8 cellular contexts compared by ENCODE assay signal in genomic region chr19:5961641-5961968, GRCh38. TPM values are rescaled to one million over a fixed set of nuclear protein-coding genes. Genes with fewer than 3 reads are reported as not detected.
DNase-seq lines count a peak whose midpoint lies in the region; ATAC-seq and TF ChIP-seq lines count a peak whose summit lies in the region.
"Not testable (repeated sequence)": the region's sequence is repeated elsewhere in the genome, so short reads cannot be mapped to it uniquely, and the experiment has no call there.

No MANE protein-coding gene starts in this region.

- ATAC-seq in CD8-positive, alpha-beta T cell: peak; percentile 19
- peak; percentile 42 for ATAC-seq in activated CD8-positive, alpha-beta T cell treated with anti-CD3 and anti-CD28 coated beads, Interleukin-2, amount 10 ng/mL, durations not matched to agents 7 days and 5 days
- not testable (repeated sequence) for ATAC-seq in thoracic aorta (ENCODE audit: insufficient number of reproducible peaks, low FRiP score, low read depth)

- H3K27ac ChIP-seq in CD8-positive, alpha-beta T cell (ENCODE audit: low read depth, low read length): peak overlapping the region; percentile 81
- H3K27ac ChIP-seq in breast epithelium: peak overlapping the region; percentile 70 to 73
- H3K27ac ChIP-seq in fibroblast of lung (ENCODE audit: insufficient read depth, low read length): peak overlapping the region; percentile 49
- H3K27ac ChIP-seq in mesodermal cell (ENCODE audit: low read depth, low read length, severe bottlenecking): peak overlapping the region; percentile 65
- H3K27ac ChIP-seq in prostate gland: peak overlapping the region; percentile 56 to 59
- H3K27ac ChIP-seq in thoracic aorta: not testable (repeated sequence)

- not testable (repeated sequence) for DNase-seq in CD8-positive, alpha-beta T cell; activated CD8-positive, alpha-beta T cell treated with anti-CD3 and anti-CD28 coated beads, Interleukin-2, amount 10 ng/mL, durations not matched to agents 7 days and 5 days; breast epithelium (ENCODE audit: low spot score in 2 of 2); fibroblast of lung (ENCODE audit: low read depth in 2 of 2); prostate gland (ENCODE audit: low spot score); thoracic aorta (ENCODE audit: low spot score)

- peak overlapping the region; percentile 78 for H3K4me3 Mint-ChIP-seq in CD8-positive, alpha-beta T cell
- peak overlapping the region; percentile 52 for H3K4me3 Mint-ChIP-seq in activated CD8-positive, alpha-beta T cell treated with anti-CD3 and anti-CD28 coated beads, Interleukin-2, amount 10 ng/mL, durations not matched to agents 7 days and 5 days

- H3K27me3 ChIP-seq in CD8-positive, alpha-beta T cell (ENCODE audit: insufficient read depth, low read length); Loucy (ENCODE audit: insufficient read depth, low read length, poor library complexity, severe bottlenecking); breast epithelium; fibroblast of lung (ENCODE audit: control insufficient read depth, insufficient read depth, low read length); prostate gland (replicated peaks; ENCODE audit: insufficient read depth); thoracic aorta (replicated peaks; ENCODE audit: insufficient read depth): not testable (repeated sequence)

- H3K4me2 ChIP-seq in Loucy (ENCODE audit: low read depth, low read length, poor library complexity, severe bottlenecking) (peak overlapping the region; percentile 60), fibroblast of lung (ENCODE audit: extremely low read depth, insufficient read depth, low read length) (peak overlapping the region; percentile 17)

- not testable (repeated sequence) for H3K9ac ChIP-seq in Loucy (ENCODE audit: low read depth, low read length, poor library complexity, severe bottlenecking)
- H3K9ac ChIP-seq in fibroblast of lung (ENCODE audit: insufficient read depth, low read length): peak overlapping the region; percentile 48

- intact Hi-C loops in CD8-positive, alpha-beta T cell (cut with DNase I, micrococcal nuclease); breast epithelium (cut with DNase I; ENCODE audit: low total_unique reads); prostate gland (cut with DNase I): not testable (repeated sequence)

- H3K36me3 ChIP-seq in CD8-positive, alpha-beta T cell (ENCODE audit: insufficient read depth, low read length); Loucy (ENCODE audit: insufficient read depth, low read length); breast epithelium; fibroblast of lung (ENCODE audit: control insufficient read depth, insufficient read depth, low read length); prostate gland; thoracic aorta: not testable (repeated sequence)
- H3K36me3 ChIP-seq in mesodermal cell (ENCODE audit: control insufficient read depth, insufficient read depth, low read length): peaks cover 28% of the 10 kb centered on the region

- H3K27ac Mint-ChIP-seq in CD8-positive, alpha-beta T cell: peak overlapping the region; percentile 100
- peak overlapping the region; percentile 96 for H3K27ac Mint-ChIP-seq in activated CD8-positive, alpha-beta T cell treated with anti-CD3 and anti-CD28 coated beads, Interleukin-2, amount 10 ng/mL, durations not matched to agents 7 days and 5 days

- H3K27me3 Mint-ChIP-seq in CD8-positive, alpha-beta T cell (ENCODE audit: low read depth); activated CD8-positive, alpha-beta T cell treated with anti-CD3 and anti-CD28 coated beads, Interleukin-2, amount 10 ng/mL, durations not matched to agents 7 days and 5 days (ENCODE audit: low read depth): not testable (repeated sequence)

- H2AFZ ChIP-seq in Loucy (ENCODE audit: low read length); fibroblast of lung (ENCODE audit: low read length): not testable (repeated sequence)

- not testable (repeated sequence) for TF ChIP-seq POLR2A in breast epithelium (IDR thresholded peaks at IDR 0.05); prostate gland (IDR thresholded peaks at IDR 0.05)

- WGBS in mesodermal cell (ENCODE audit: insufficient coverage in 2 of 2), 2 experiments: 76 to 94% methylated on average over 3 to 5 of the region's 6 CpGs
- WGBS in prostate gland: 82% methylated on average over 6 of the region's 6 CpGs

- H3K36me3 Mint-ChIP-seq in CD8-positive, alpha-beta T cell: peaks cover 33% of the 10 kb centered on the region
- H3K36me3 Mint-ChIP-seq in activated CD8-positive, alpha-beta T cell treated with anti-CD3 and anti-CD28 coated beads, Interleukin-2, amount 10 ng/mL, durations not matched to agents 7 days and 5 days (ENCODE audit: low read depth): peaks cover 24% of the 10 kb centered on the region

- H3K9me3 ChIP-seq in CD8-positive, alpha-beta T cell (ENCODE audit: low read length); Loucy (ENCODE audit: insufficient read depth, low read depth, low read length); breast epithelium; fibroblast of lung (ENCODE audit: control insufficient read depth, insufficient read depth, low read depth, low read length); mesodermal cell (ENCODE audit: control insufficient read depth, low read length); prostate gland; thoracic aorta: not testable (repeated sequence)

- CTCF ChIA-PET in CD8-positive, alpha-beta T cell (lab: Charles Lee): interaction anchor here (0.7 to 1.9 kb wide), 5 partner anchors 9 to 61 kb away, joined by 3 to 7 read pairs (median 3); partner anchors contain the start of gene RANBP3
- CTCF ChIA-PET in activated CD8-positive, alpha-beta T cell treated with anti-CD3 and anti-CD28 coated beads, Interleukin-2, amount 10 ng/mL, durations not matched to agents 7 days and 5 days (lab: Charles Lee): interaction anchor here (0.5 to 2.9 kb wide), 8 partner anchors 9 to 292 kb away, joined by 3 to 15 read pairs (median 9); partner anchors contain the start of genes NRTN and RPL36

- peak overlapping the region; percentile 29 for H3K4me3 ChIP-seq in CD8-positive, alpha-beta T cell (ENCODE audit: low read depth, low read length)
- H3K4me3 ChIP-seq in Loucy (ENCODE audit: low read length, poor library complexity, severe bottlenecking) (peak overlapping the region; percentile 25), thoracic aorta (peak overlapping the region; percentile 32)
- not testable (repeated sequence) for H3K4me3 ChIP-seq in breast epithelium; fibroblast of lung (replicated peaks in 1 of 4; ENCODE audit: control extremely low read depth in 1 of 4, insufficient read depth in 1 of 4, low read depth in 3 of 4, low read length in 4 of 4); mesodermal cell (ENCODE audit: extremely low read depth, insufficient read depth, low read length, poor library complexity, severe bottlenecking); prostate gland

- peaks cover 90% of the 10 kb centered on the region for H3K4me1 ChIP-seq in CD8-positive, alpha-beta T cell (ENCODE audit: insufficient read depth, low read length)
- H3K4me1 ChIP-seq in Loucy (ENCODE audit: insufficient read depth, low read length, poor library complexity, severe bottlenecking) (peaks cover 13% of the 10 kb centered on the region), breast epithelium (peaks cover 0 to 11% of the 10 kb centered on the region in 2 donors), fibroblast of lung (ENCODE audit: control insufficient read depth, extremely low read depth, insufficient read depth, low read length) (peaks cover 37% of the 10 kb centered on the region), mesodermal cell (ENCODE audit: control insufficient read depth, insufficient read depth, low read length, poor library complexity, severe bottlenecking) (peaks cover 25% of the 10 kb centered on the region), prostate gland (replicated peaks) (peaks cover 28% of the 10 kb centered on the region), thoracic aorta (ENCODE audit: control insufficient read depth in 1 of 2, low read depth in 2 of 2) (peaks cover 22 to 54% of the 10 kb centered on the region in 2 donors)

- not testable (repeated sequence) for H3K9me3 Mint-ChIP-seq in CD8-positive, alpha-beta T cell; activated CD8-positive, alpha-beta T cell treated with anti-CD3 and anti-CD28 coated beads, Interleukin-2, amount 10 ng/mL, durations not matched to agents 7 days and 5 days (ENCODE audit: insufficient read depth)

- H3K79me2 ChIP-seq in Loucy (ENCODE audit: insufficient read depth, low read length) (peaks cover 100% of the 10 kb centered on the region), fibroblast of lung (ENCODE audit: control insufficient read depth, insufficient read depth, low read length) (peaks cover 93% of the 10 kb centered on the region)

- H3K4me1 Mint-ChIP-seq in CD8-positive, alpha-beta T cell (ENCODE audit: low read depth): peaks cover 92% of the 10 kb centered on the region
- H3K4me1 Mint-ChIP-seq in activated CD8-positive, alpha-beta T cell treated with anti-CD3 and anti-CD28 coated beads, Interleukin-2, amount 10 ng/mL, durations not matched to agents 7 days and 5 days (ENCODE audit: low read depth): peaks cover 94% of the 10 kb centered on the region

- not testable (repeated sequence) for H3K9me2 ChIP-seq in Loucy (replicated peaks; ENCODE audit: low read depth, low read length)

- H4K20me1 ChIP-seq in Loucy (ENCODE audit: insufficient read depth, low read length, poor library complexity, severe bottlenecking): peaks cover 93% of the 10 kb centered on the region
- H4K20me1 ChIP-seq in fibroblast of lung (ENCODE audit: control insufficient read depth, extremely low read depth, insufficient read depth, low read length): not testable (repeated sequence)

- TF ChIP-seq CTCF in CD8-positive, alpha-beta T cell (IDR thresholded peaks at IDR 0.05); Loucy (conservative IDR thresholded peaks at IDR 0.05; ENCODE audit: low read length); breast epithelium (IDR thresholded peaks at IDR 0.05); fibroblast of lung (conservative IDR thresholded peaks at IDR 0.05 in 1 of 2, IDR thresholded peaks at IDR 0.05 in 1 of 2; ENCODE audit: low read depth in 1 of 2, low read length in 2 of 2); prostate gland (IDR thresholded peaks at IDR 0.05); thoracic aorta (IDR thresholded peaks at IDR 0.05): not testable (repeated sequence)

- H3F3A ChIP-seq in Loucy (ENCODE audit: low read depth): not testable (repeated sequence)

- POLR2A ChIA-PET in CD8-positive, alpha-beta T cell (lab: Charles Lee): interaction anchor here (0.5 to 2.8 kb wide), 11 partner anchors 11 to 1668 kb away, joined by 3 to 32 read pairs (median 8); partner anchors contain the start of genes DUS3L, NDUFA11, PET100 and RANBP3
- POLR2A ChIA-PET in activated CD8-positive, alpha-beta T cell treated with anti-CD3 and anti-CD28 coated beads, Interleukin-2, amount 10 ng/mL, durations not matched to agents 7 days and 5 days (lab: Charles Lee): interaction anchor here (0.6 to 2.0 kb wide), 7 partner anchors 9 to 415 kb away, joined by 3 to 7 read pairs (median 5); partner anchors contain the start of genes NDUFA11, RANBP3 and VMAC

RNA-seq across cellular contexts. Expression of gene RANBP3, which starts 16.3 kb away (rescaled TPM):
- total RNA-seq in CD8-positive, alpha-beta T cell: 100 to 1,000 TPM; 109 to 118 TPM
- total RNA-seq in activated CD8-positive, alpha-beta T cell treated with anti-CD3 and anti-CD28 coated beads, Interleukin-2, amount 10 ng/mL, durations not matched to agents 7 days and 5 days: 10 to 100 TPM; 82.2 to 93.6 TPM
- 10 to 100 TPM; 54.4 to 66.2 (median 64.9) TPM for total RNA-seq in breast epithelium
- total RNA-seq in fibroblast of lung: 32.1 and 39.8 TPM in 2 replicates
- polyA plus RNA-seq in fibroblast of lung: 59.4 and 72.9 TPM in 2 replicates
- polyA plus RNA-seq in fibroblast of lung (2012): 64.1 and 75.1 TPM in 2 replicates
- polyA minus RNA-seq in fibroblast of lung (ENCODE audit: low replicate concordance): 72.2 and 78.5 TPM in 2 replicates
- 62.1 TPM for polyA plus RNA-seq in mesodermal cell (2013, experiment 1 of 2)
- 52.9 TPM for polyA plus RNA-seq in mesodermal cell (2013, experiment 2 of 2)
- total RNA-seq in prostate gland: 100 to 1,000 TPM in 1 of 2 donors, 10 to 100 TPM in 1; 84.6 to 120 TPM
- total RNA-seq in thoracic aorta: 100 to 1,000 TPM in 1 of 2 donors, 10 to 100 TPM in 1; 51.4 to 101 TPM

RNA-seq across cellular contexts. Expression of gene CAPS, which starts 47.6 kb away (rescaled TPM):
- 10 to 100 TPM; 28.0 to 33.1 TPM for total RNA-seq in CD8-positive, alpha-beta T cell
- 10 to 100 TPM; 11.4 to 12.0 TPM for total RNA-seq in activated CD8-positive, alpha-beta T cell treated with anti-CD3 and anti-CD28 coated beads, Interleukin-2, amount 10 ng/mL, durations not matched to agents 7 days and 5 days
- 10 to 100 TPM in 2 of 3 donors, 1 to 10 TPM in 1; 9.4 to 19.0 (median 16.4) TPM for total RNA-seq in breast epithelium
- 2.6 and 7.3 TPM in 2 replicates for total RNA-seq in fibroblast of lung
- polyA plus RNA-seq in fibroblast of lung: 0.77 and 1.6 TPM in 2 replicates
- polyA plus RNA-seq in fibroblast of lung (2012): 1.5 and 3.1 TPM in 2 replicates
- 0.33 and 0.47 TPM in 2 replicates for polyA minus RNA-seq in fibroblast of lung (ENCODE audit: low replicate concordance)
- 3.2 TPM for polyA plus RNA-seq in mesodermal cell (2013, experiment 1 of 2)
- 3.2 TPM for polyA plus RNA-seq in mesodermal cell (2013, experiment 2 of 2)
- 10 to 100 TPM; 27.9 to 36.8 TPM for total RNA-seq in prostate gland
- 10 to 100 TPM in 1 of 2 donors, 1 to 10 TPM in 1; 8.5 to 48.7 TPM for total RNA-seq in thoracic aorta

RNA-seq across cellular contexts. Expression of gene VMAC, which starts 56.9 kb away (rescaled TPM):
- total RNA-seq in CD8-positive, alpha-beta T cell: 10 to 100 TPM; 17.4 to 18.6 TPM
- total RNA-seq in activated CD8-positive, alpha-beta T cell treated with anti-CD3 and anti-CD28 coated beads, Interleukin-2, amount 10 ng/mL, durations not matched to agents 7 days and 5 days: 1 to 10 TPM; 6.2 to 6.8 TPM
- total RNA-seq in breast epithelium: 10 to 100 TPM in 1 of 3 donors, 1 to 10 TPM in 2; 6.1 to 11.8 (median 9.2) TPM
- 6.4 and 8.3 TPM in 2 replicates for total RNA-seq in fibroblast of lung
- polyA plus RNA-seq in fibroblast of lung: 1.1 and 1.7 TPM in 2 replicates
- 1.0 and 1.3 TPM in 2 replicates for polyA plus RNA-seq in fibroblast of lung (2012)
- 1.5 and 2.4 TPM in 2 replicates for polyA minus RNA-seq in fibroblast of lung (ENCODE audit: low replicate concordance)
- 3.7 TPM for polyA plus RNA-seq in mesodermal cell (2013, experiment 1 of 2)
- 2.8 TPM for polyA plus RNA-seq in mesodermal cell (2013, experiment 2 of 2)
- total RNA-seq in prostate gland: 10 to 100 TPM; 23.6 to 29.0 TPM
- 10 to 100 TPM; 13.3 to 13.6 TPM for total RNA-seq in thoracic aorta

RNA-seq across cellular contexts. Expression of gene NDUFA11, which starts 58.0 kb away (rescaled TPM):
- 100 to 1,000 TPM in 1 of 2 experiments, 10 to 100 TPM in 1; 86.6 to 103 TPM for total RNA-seq in CD8-positive, alpha-beta T cell
- total RNA-seq in activated CD8-positive, alpha-beta T cell treated with anti-CD3 and anti-CD28 coated beads, Interleukin-2, amount 10 ng/mL, durations not matched to agents 7 days and 5 days: 100 to 1,000 TPM; 225 to 228 TPM
- total RNA-seq in breast epithelium (100 to 1,000 TPM; 186 to 278 (median 186) TPM), fibroblast of lung (212 and 271 TPM in 2 replicates), prostate gland (100 to 1,000 TPM; 259 to 327 TPM), thoracic aorta (100 to 1,000 TPM in 1 of 2 donors, 10 to 100 TPM in 1; 83.2 to 177 TPM)
- 271 and 332 TPM in 2 replicates for polyA plus RNA-seq in fibroblast of lung
- 391 and 411 TPM in 2 replicates for polyA plus RNA-seq in fibroblast of lung (2012)
- polyA minus RNA-seq in fibroblast of lung (ENCODE audit: low replicate concordance): 60.7 and 77.6 TPM in 2 replicates
- polyA plus RNA-seq in mesodermal cell (2013, experiment 1 of 2): 235 TPM
- 196 TPM for polyA plus RNA-seq in mesodermal cell (2013, experiment 2 of 2)
